Comparison of ENCODE assay signal across 7 cellular contexts in the genomic region with DNA sequence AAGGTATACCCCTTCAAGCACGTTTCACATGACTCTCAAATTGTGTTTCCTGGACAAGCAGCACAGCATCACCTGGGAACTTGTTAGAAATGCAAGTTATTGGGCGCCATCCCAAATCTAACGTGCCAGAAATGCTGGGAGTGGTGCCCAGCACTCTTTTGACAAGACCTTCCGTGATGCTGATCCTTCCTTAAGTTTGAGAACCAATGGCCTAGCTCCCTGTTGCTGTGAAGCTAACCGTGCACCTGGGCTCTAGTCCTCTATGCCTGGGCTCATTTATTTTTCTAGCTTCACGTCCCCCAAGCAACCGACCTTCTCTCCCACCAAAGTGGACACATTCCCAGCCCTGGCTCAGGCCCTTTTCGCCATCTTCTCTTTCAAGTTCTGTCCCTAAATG. TPM values are rescaled to one million over a fixed set of nuclear protein-coding genes. Genes with fewer than 3 reads are reported as not detected.
A peak's percentile ranks its signal among the peaks of the same experiment; 100 is the strongest.
DNase-seq lines count a peak whose midpoint lies in the region; TF ChIP-seq lines count a peak whose summit lies in the region.

No MANE protein-coding gene starts in this region.

- no peaks in the 10 kb centered on the region for H3K27me3 ChIP-seq in Peyer's patch

- H3K27ac ChIP-seq in Peyer's patch: peak overlapping the region in 3 of 4 donors; percentile 46 to 89 (median 56)

- no peak for TF ChIP-seq POLR2A in Peyer's patch (IDR thresholded peaks at IDR 0.05)

- no peak for TF ChIP-seq CTCF in GM12875 (IDR thresholded peaks at IDR 0.05; ENCODE audit: borderline replicate concordance, insufficient read depth, low read depth, low read length)
- TF ChIP-seq CTCF in Peyer's patch (IDR thresholded peaks at IDR 0.05): no peak
- TF ChIP-seq CTCF in foreskin fibroblast (IDR thresholded peaks at IDR 0.05; ENCODE audit: low read depth, low read length): no peak

- peaks cover 0 to 25% (median 0%) of the 10 kb centered on the region in 3 donors for H3K36me3 ChIP-seq in Peyer's patch

- H3K4me3 ChIP-seq in GM12875 (ENCODE audit: low read depth, low read length) (peak overlapping the region; percentile 52), Peyer's patch (peak overlapping the region; percentile 50 to 64 (median 58)), foreskin fibroblast (ENCODE audit: low read depth in 1 of 2, low read length in 2 of 2) (peak overlapping the region; percentile 30 to 31), skeletal muscle cell (ENCODE audit: low read depth, low read length) (peak overlapping the region; percentile 31)

- H3K4me1 ChIP-seq in Peyer's patch: peaks cover 0 to 31% (median 25%) of the 10 kb centered on the region in 4 donors

- no peaks in the 10 kb centered on the region for H3K9me3 ChIP-seq in Peyer's patch

- DNase-seq in Peyer's patch: no peak
- DNase-seq in foreskin fibroblast: no peak
- no peak for DNase-seq in skeletal muscle cell (ENCODE audit: low read depth)
- DNase-seq in dedifferentiated amniotic fluid mesenchymal stem cell (ENCODE audit: extremely low spot score): no peak
- DNase-seq in stimulated activated naive CD4-positive, alpha-beta T cell treated with Interleukin-2 at 50 U/mL for 16 hours (lab: John Stamatoyannopoulos, UW): no peak
- DNase-seq in NK-92 treated with Interleukin-12 subunit alpha and Interleukin-12 subunit beta, amount 100 ng/mL, for 24 hours (lab: John Stamatoyannopoulos, UW): no peak

RNA-seq across cellular contexts. Expression of gene BEST4, which starts 4.3 kb away (rescaled TPM):
- 10 to 100 TPM in 3 of 4 donors, 1 to 10 TPM in 1; 5.0 to 59.8 (median 28.6) TPM for total RNA-seq in Peyer's patch

RNA-seq across cellular contexts. Expression of gene RPS8, which starts 8.4 kb away (rescaled TPM):
- total RNA-seq in Peyer's patch: 1,000 to 10,000 TPM in 1 of 4 donors, 100 to 1,000 TPM in 3; 456 to 1,875 (median 819) TPM

RNA-seq across cellular contexts. Expression of gene PLK3, which starts 16.5 kb away (rescaled TPM):
- 10 to 100 TPM in 3 of 4 donors, 1 to 10 TPM in 1; 7.7 to 28.1 (median 23.5) TPM for total RNA-seq in Peyer's patch

RNA-seq across cellular contexts. Expression of gene DYNLT4, which starts 23.5 kb away (rescaled TPM):
- 1 to 10 TPM in 1 of 4 donors, not detected in 3; 3.5 TPM for total RNA-seq in Peyer's patch

RNA-seq across cellular contexts. Expression of gene BTBD19, which starts 24.6 kb away (rescaled TPM):
- 1 to 10 TPM; 2.6 to 7.4 (median 3.5) TPM for total RNA-seq in Peyer's patch
